In the genomic region with DNA sequence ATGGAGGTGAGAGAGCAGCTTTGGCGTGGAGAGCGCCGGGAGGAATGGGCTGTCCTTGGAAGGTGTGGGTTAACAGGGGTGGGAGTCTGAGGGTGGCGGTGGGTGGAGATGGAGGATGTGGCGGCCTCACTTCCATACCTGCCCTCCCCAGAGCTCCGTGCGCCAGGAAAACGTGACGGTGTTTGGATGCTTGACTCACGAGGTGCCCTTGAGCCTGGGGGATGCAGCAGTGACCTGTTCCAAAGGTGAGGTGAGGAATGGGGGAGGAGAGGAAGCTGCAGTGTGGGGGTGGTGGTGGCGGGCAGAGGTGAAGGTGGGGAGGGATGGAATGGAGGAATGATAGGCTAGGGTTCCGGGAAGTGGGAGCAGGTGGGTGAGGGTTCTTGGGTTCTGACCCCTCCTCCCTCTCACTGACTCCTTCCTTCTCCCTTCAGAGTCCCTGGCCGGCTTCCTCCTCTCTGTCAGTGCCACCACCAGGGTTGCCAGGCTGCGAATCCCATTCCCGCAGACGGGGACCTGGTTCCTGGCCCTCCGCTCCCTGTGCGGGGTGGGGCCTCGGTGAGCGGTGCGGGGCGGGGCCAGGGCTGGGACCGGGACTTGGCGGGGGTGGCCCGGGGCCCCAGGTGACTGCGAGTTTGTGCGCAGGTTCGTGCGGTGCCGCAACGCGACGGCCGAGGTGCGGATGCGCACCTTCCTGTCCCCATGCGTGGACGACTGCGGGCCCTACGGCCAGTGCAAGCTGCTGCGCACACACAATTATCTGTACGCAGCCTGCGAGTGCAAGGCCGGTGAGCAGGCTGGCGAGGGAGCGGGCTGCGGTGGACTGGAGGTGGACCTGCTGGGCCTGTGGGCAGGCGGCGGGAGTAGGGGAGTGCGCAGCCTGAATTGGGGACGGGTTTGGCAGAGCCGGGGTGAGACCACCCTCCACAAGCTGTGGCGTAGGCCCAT, we compare ENCODE assay signal across 13 cellular contexts. TPM values are rescaled to one million over a fixed set of nuclear protein-coding genes. Genes with fewer than 3 reads are reported as not detected.
DNase-seq lines count a peak whose midpoint lies in the region; ATAC-seq and TF ChIP-seq lines count a peak whose summit lies in the region.
"Had no signal": no experiment of that assay in that cellular context is flagged by ENCODE, and none has a peak within 500 bp of the region (broad histone marks: within the 10 kb centered on the region; RNA-seq: fewer than 3 reads in every experiment).

No MANE protein-coding gene starts in this region.

- no peaks in the 10 kb centered on the region for H3K36me3 Mint-ChIP-seq in activated CD4-positive, alpha-beta T cell treated with anti-CD3 and anti-CD28 coated beads for 36 hours (ENCODE audit: low read depth)
- peaks cover 29% of the 10 kb centered on the region for H3K36me3 Mint-ChIP-seq in mesothelial cell of epicardium

- ATAC-seq in activated CD4-positive, alpha-beta T cell treated with anti-CD3 and anti-CD28 coated beads for 36 hours = no peak
- ATAC-seq in GM21447 (IDR thresholded peaks at IDR 0.05; ENCODE audit: unreplicated experiment) (no peak), GM21515 (IDR thresholded peaks at IDR 0.05; ENCODE audit: unreplicated experiment) (no peak)
- ATAC-seq: Right ventricle myocardium inferior had no signal

- H3K4me1 Mint-ChIP-seq in activated CD4-positive, alpha-beta T cell treated with anti-CD3 and anti-CD28 coated beads for 36 hours = peaks cover 28% of the 10 kb centered on the region
- peaks cover 21% of the 10 kb centered on the region for H3K4me1 Mint-ChIP-seq in mesothelial cell of epicardium

- H3K9me3 ChIP-seq in colonic mucosa (no peaks in the 10 kb centered on the region), testis (no peaks in the 10 kb centered on the region), breast epithelium (no peaks in the 10 kb centered on the region)

- H3K4me1 ChIP-seq in colonic mucosa (peaks cover 8% of the 10 kb centered on the region), testis (peaks cover 29% of the 10 kb centered on the region), breast epithelium (peaks cover 5 to 7% of the 10 kb centered on the region in 2 donors)

- H3K9me3 Mint-ChIP-seq in activated CD4-positive, alpha-beta T cell treated with anti-CD3 and anti-CD28 coated beads for 36 hours (ENCODE audit: low read depth) = no peaks in the 10 kb centered on the region
- H3K9me3 Mint-ChIP-seq in mesothelial cell of epicardium = no peaks in the 10 kb centered on the region
- H3K9me3 Mint-ChIP-seq: effector memory CD8-positive, alpha-beta T cell had no signal

- peak; percentile 12 for DNase-seq in activated CD4-positive, alpha-beta T cell treated with anti-CD3 and anti-CD28 coated beads for 36 hours
- no peak for DNase-seq in activated CD4-positive, alpha-beta T cell treated with anti-CD3 and anti-CD28 coated beads, Interleukin-2, amount 50 U/mL, for 48 hours
- DNase-seq in colonic mucosa = no peak
- no peak for DNase-seq in mesothelial cell of epicardium (ENCODE audit: low spot score in 2 of 2, unreplicated experiment in 2 of 2)
- peak; percentile 27 for DNase-seq in testis
- DNase-seq in breast epithelium (ENCODE audit: low spot score in 2 of 2) = no peak
- DNase-seq: activated naive CD4-positive, alpha-beta T cell treated with anti-CD3 and anti-CD28 coated beads, Interleukin-2, amount 50 U/mL, for 16 hours; effector memory CD8-positive, alpha-beta T cell; GOT3; occipital lobe had no signal

- H3K27me3 Mint-ChIP-seq in activated CD4-positive, alpha-beta T cell treated with anti-CD3 and anti-CD28 coated beads for 36 hours = no peaks in the 10 kb centered on the region
- no peaks in the 10 kb centered on the region for H3K27me3 Mint-ChIP-seq in mesothelial cell of epicardium (ENCODE audit: low read depth)
- H3K27me3 Mint-ChIP-seq: effector memory CD8-positive, alpha-beta T cell had no signal

- no peak overlapping the region for H3K27ac Mint-ChIP-seq in activated CD4-positive, alpha-beta T cell treated with anti-CD3 and anti-CD28 coated beads for 36 hours
- peak overlapping the region; percentile 31 for H3K27ac Mint-ChIP-seq in mesothelial cell of epicardium

- no peak overlapping the region for H3K4me3 Mint-ChIP-seq in activated CD4-positive, alpha-beta T cell treated with anti-CD3 and anti-CD28 coated beads for 36 hours
- H3K4me3 Mint-ChIP-seq in mesothelial cell of epicardium = peak overlapping the region; percentile 43

- H3K4me3 ChIP-seq in colonic mucosa = no peak overlapping the region
- peak overlapping the region in 1 of 2 donors; percentile 29 for H3K4me3 ChIP-seq in testis
- no peak overlapping the region for H3K4me3 ChIP-seq in breast epithelium

- peak overlapping the region in 1 of 2 donors; percentile 4 for H3K9ac ChIP-seq in colonic mucosa (ENCODE audit: low read depth in 2 of 2, low read length in 2 of 2)

- CTCF ChIA-PET in activated CD4-positive, alpha-beta T cell treated with anti-CD3 and anti-CD28 coated beads for 36 hours (lab: Charles Lee) = interaction anchor here (0.7 to 1.3 kb wide), 5 partner anchors 14 to 317 kb away, joined by 3 to 4 read pairs (median 3); no protein-coding TSS in a partner anchor

- H3K27ac ChIP-seq in colonic mucosa (peak overlapping the region; percentile 26), testis (peak overlapping the region in 1 of 2 donors; percentile 22), breast epithelium (peak overlapping the region in 1 of 2 donors; percentile 34)

- intact Hi-C loops in activated CD4-positive, alpha-beta T cell treated with anti-CD3 and anti-CD28 coated beads for 36 hours (cut with DNase I, micrococcal nuclease) = no loop called here
- intact Hi-C loops in colonic mucosa (cut with DNase I) (no loop called here), testis (cut with DNase I; ENCODE audit: low total_unique reads) (no loop called here), breast epithelium (cut with DNase I; ENCODE audit: low total_unique reads) (no loop called here)

- no peak for TF ChIP-seq CTCF in colonic mucosa (IDR thresholded peaks at IDR 0.05)
- TF ChIP-seq CTCF in mesothelial cell of epicardium (IDR thresholded peaks at IDR 0.05; ENCODE audit: unreplicated experiment) = no peak
- TF ChIP-seq CTCF in testis (IDR thresholded peaks at IDR 0.05) = no peak
- TF ChIP-seq CTCF in breast epithelium (IDR thresholded peaks at IDR 0.05) = no peak

- POLR2A ChIA-PET in activated CD4-positive, alpha-beta T cell treated with anti-CD3 and anti-CD28 coated beads for 36 hours (lab: Charles Lee) = interaction anchor here (0.7 kb wide), 1 partner anchor 120 kb away, joined by 4 read pairs; no protein-coding TSS in a partner anchor

- TF ChIP-seq POLR2A in testis (IDR thresholded peaks at IDR 0.05) (no peak), breast epithelium (IDR thresholded peaks at IDR 0.05) (no peak)

- H3K36me3 ChIP-seq in colonic mucosa (no peaks in the 10 kb centered on the region), testis (ENCODE audit: low read depth, missing control alignments) (no peaks in the 10 kb centered on the region), breast epithelium (no peaks in the 10 kb centered on the region)

- 37 to 38% methylated on average over 24 to 53 of the region's 53 CpGs for WGBS in testis, 2 donors

- H3K27me3 ChIP-seq in colonic mucosa (no peaks in the 10 kb centered on the region), testis (no peaks in the 10 kb centered on the region), breast epithelium (no peaks in the 10 kb centered on the region)

RNA-seq across cellular contexts. Expression of gene TMEM8B, which starts 17.1 kb away (rescaled TPM):
- total RNA-seq in activated CD4-positive, alpha-beta T cell treated with anti-CD3 and anti-CD28 coated beads for 36 hours = 1 to 10 TPM; 5.8 to 6.9 TPM
- total RNA-seq in colonic mucosa (10 to 100 TPM; 15.1 to 17.6 TPM), mesothelial cell of epicardium (44.4 to 47.9 TPM (median 45.0 TPM) in 3 replicates), testis (10 to 100 TPM; 22.2 to 24.5 TPM), breast epithelium (1 to 10 TPM; 4.9 to 7.9 (median 6.7) TPM)
- polyA plus RNA-seq in testis (ENCODE audit: insufficient read depth, low read depth, low replicate concordance) = 24.6 TPM

RNA-seq across cellular contexts. Expression of gene FAM221B, which starts 17.6 kb away (rescaled TPM):
- total RNA-seq in activated CD4-positive, alpha-beta T cell treated with anti-CD3 and anti-CD28 coated beads for 36 hours = not detected
- total RNA-seq in colonic mucosa = under 1 TPM in 1 of 2 donors, not detected in 1; 0.05 TPM
- total RNA-seq in mesothelial cell of epicardium = 0.07 TPM in 1 of 3 replicates, not detected in the others
- total RNA-seq in testis = 1 to 10 TPM; 4.2 to 7.2 TPM
- 17.1 TPM for polyA plus RNA-seq in testis (ENCODE audit: insufficient read depth, low read depth, low replicate concordance)
- total RNA-seq in breast epithelium = under 1 TPM in 1 of 3 donors, not detected in 2; 0.15 TPM
- total RNA-seq: occipital lobe, Right ventricle myocardium inferior had no signal

RNA-seq across cellular contexts. Expression of gene OR13J1, which starts 24.1 kb away (rescaled TPM):
- not detected for total RNA-seq in activated CD4-positive, alpha-beta T cell treated with anti-CD3 and anti-CD28 coated beads for 36 hours
- not detected for total RNA-seq in colonic mucosa
- not detected in 3 replicates for total RNA-seq in mesothelial cell of epicardium
- not detected for total RNA-seq in testis
- not detected for polyA plus RNA-seq in testis (ENCODE audit: insufficient read depth, low read depth, low replicate concordance)
- not detected for total RNA-seq in breast epithelium
- total RNA-seq: occipital lobe, Right ventricle myocardium inferior had no signal

RNA-seq across cellular contexts. Expression of gene HINT2, which starts 31.3 kb away (rescaled TPM):
- total RNA-seq in activated CD4-positive, alpha-beta T cell treated with anti-CD3 and anti-CD28 coated beads for 36 hours = 10 to 100 TPM; 47.4 to 61.1 TPM
- total RNA-seq in colonic mucosa (10 to 100 TPM; 49.5 to 64.5 TPM), mesothelial cell of epicardium (29.3 to 31.3 TPM (median 30.7 TPM) in 3 replicates), testis (10 to 100 TPM; 36.1 to 36.9 TPM), breast epithelium (10 to 100 TPM; 25.0 to 55.7 (median 32.1) TPM)
- polyA plus RNA-seq in testis (ENCODE audit: insufficient read depth, low read depth, low replicate concordance) = 55.1 TPM

RNA-seq across cellular contexts. Expression of gene SPAG8, which starts 34.0 kb away (rescaled TPM):
- total RNA-seq in activated CD4-positive, alpha-beta T cell treated with anti-CD3 and anti-CD28 coated beads for 36 hours = 1 to 10 TPM in 1 of 2 experiments, under 1 TPM in 1; 0.85 to 1.7 TPM
- under 1 TPM; 0.58 to 0.82 TPM for total RNA-seq in colonic mucosa
- 0.89 to 1.6 TPM (median 1.4 TPM) in 3 replicates for total RNA-seq in mesothelial cell of epicardium
- 10 to 100 TPM; 18.9 to 27.0 TPM for total RNA-seq in testis
- polyA plus RNA-seq in testis (ENCODE audit: insufficient read depth, low read depth, low replicate concordance) = 81.5 TPM
- total RNA-seq in breast epithelium = 1 to 10 TPM; 1.1 to 2.2 (median 1.3) TPM

Comparison
In these comparisons a context has a peak if more than half of its experiments do, and no peak if none do; other contexts are left out.
1. DNase-seq: peak in activated CD4-positive, alpha-beta T cell treated with anti-CD3 and anti-CD28 coated beads for 36 hours (single experiment) and testis (single experiment); none in activated CD4-positive, alpha-beta T cell treated with anti-CD3 and anti-CD28 coated beads, Interleukin-2, amount 50 U/mL, for 48 hours (0 of 2), colonic mucosa (single experiment), mesothelial cell of epicardium (0 of 2) and breast epithelium (0 of 2).